In genomic region chr5:144189800-144190429, GRCh38 we compare ENCODE assay signal across 9 cellular contexts. TPM values are rescaled to one million over a fixed set of nuclear protein-coding genes. Genes with fewer than 3 reads are reported as not detected.
A peak's percentile ranks its signal among the peaks of the same experiment; 100 is the strongest.
DNase-seq lines count a peak whose midpoint lies in the region; TF ChIP-seq lines count a peak whose summit lies in the region.
"Had no signal": no experiment of that assay in that cellular context is flagged by ENCODE, and none has a peak within 500 bp of the region (broad histone marks: within the 10 kb centered on the region; RNA-seq: fewer than 3 reads in every experiment).

No MANE protein-coding gene starts in this region.

- H3K9me3 Mint-ChIP-seq in MCF 10A (ENCODE audit: unreplicated experiment): no peaks in the 10 kb centered on the region
- no peaks in the 10 kb centered on the region for H3K9me3 Mint-ChIP-seq in activated CD4-positive, alpha-beta memory T cell treated with anti-CD3 and anti-CD28 coated beads for 36 hours
- H3K9me3 Mint-ChIP-seq: dendritic cell treated with granulocyte-macrophage colony-stimulating factor and Interleukin-4, amounts not matched to agents 40 ng/mL and 50 ng/mL, for 4 days had no signal

- DNase-seq in MCF 10A (ENCODE audit: unreplicated experiment) (peak; percentile 85), breast epithelium (ENCODE audit: low spot score in 2 of 2) (no peak), MG63 (peak; percentile 91), fibroblast of pulmonary artery (ENCODE audit: low read depth) (peak; percentile 95), COLO829 (ENCODE audit: low spot score) (no peak), NCI-H345 (lab: John Stamatoyannopoulos, UW) (no peak)
- DNase-seq in activated CD4-positive, alpha-beta memory T cell treated with anti-CD3 and anti-CD28 coated beads for 36 hours: peak; percentile 89
- DNase-seq in stimulated activated CD8-positive, alpha-beta memory T cell treated with anti-CD3 and anti-CD28 coated beads, Interleukin-12 subunit alpha, Interleukin-12 subunit beta, amount 100 ng/mL, for 4 hours (ENCODE audit: low read depth): peak; percentile 61

- no peak for TF ChIP-seq POLR2A in breast epithelium (IDR thresholded peaks at IDR 0.05)

- H3K27me3 Mint-ChIP-seq in MCF 10A (ENCODE audit: insufficient read depth, unreplicated experiment): no peaks in the 10 kb centered on the region
- H3K27me3 Mint-ChIP-seq in activated CD4-positive, alpha-beta memory T cell treated with anti-CD3 and anti-CD28 coated beads for 36 hours: no peaks in the 10 kb centered on the region

- POLR2A ChIA-PET in MCF 10A (lab: Yijun Ruan, JAX): interaction anchor here (0.6 to 4.4 kb wide), 4 partner anchors 19 to 1153 kb away, joined by 3 to 26 read pairs (median 3); partner anchors contain the start of genes KCTD16 and YIPF5
- POLR2A ChIA-PET in activated CD4-positive, alpha-beta memory T cell treated with anti-CD3 and anti-CD28 coated beads for 36 hours (lab: Charles Lee): interaction anchor here (1.0 to 2.2 kb wide), 2 partner anchors 19 to 1187 kb away, joined by 5 to 9 read pairs; partner anchors contain the start of genes KCTD16 and YIPF5

- peak overlapping the region; percentile 1 for H3K4me3 Mint-ChIP-seq in MCF 10A (ENCODE audit: unreplicated experiment)
- peak overlapping the region; percentile 63 for H3K4me3 Mint-ChIP-seq in activated CD4-positive, alpha-beta memory T cell treated with anti-CD3 and anti-CD28 coated beads for 36 hours
- H3K4me3 Mint-ChIP-seq: dendritic cell treated with granulocyte-macrophage colony-stimulating factor and Interleukin-4, amounts not matched to agents 40 ng/mL and 50 ng/mL, for 4 days had no signal

- CTCF ChIA-PET in MCF 10A (lab: Yijun Ruan, JAX): interaction anchor here (0.7 to 1.8 kb wide), 2 partner anchors 19 to 1309 kb away, joined by 3 to 5 read pairs; partner anchors contain the start of genes KCTD16 and YIPF5
- CTCF ChIA-PET in activated CD4-positive, alpha-beta memory T cell treated with anti-CD3 and anti-CD28 coated beads for 36 hours (lab: Charles Lee): interaction anchor here (1.0 to 1.9 kb wide), 3 partner anchors 9 to 786 kb away, joined by 3 to 7 read pairs (median 5); partner anchors contain the start of gene NR3C1

- no peaks in the 10 kb centered on the region for H3K9me3 ChIP-seq in breast epithelium
- no peaks in the 10 kb centered on the region for H3K9me3 ChIP-seq in MG63

- intact Hi-C loops in MCF 10A (cut with micrococcal nuclease): loop anchor here (10.0 kb wide), 1 partner anchor 1185 kb away; no protein-coding TSS in a partner anchor
- intact Hi-C loops in breast epithelium (cut with DNase I; ENCODE audit: low total_unique reads): no loop called here
- intact Hi-C loops in activated CD4-positive, alpha-beta memory T cell treated with anti-CD3 and anti-CD28 coated beads for 36 hours (cut with micrococcal nuclease): loop anchor here (1.0 to 10.0 kb wide), 16 partner anchors 223 to 1835 kb away; partner anchors contain the start of genes NR3C1 and SH3RF2

- no peaks in the 10 kb centered on the region for H3K36me3 ChIP-seq in breast epithelium
- H3K36me3 ChIP-seq in MG63: no peaks in the 10 kb centered on the region

- H3K4me1 Mint-ChIP-seq in MCF 10A (ENCODE audit: insufficient read depth, unreplicated experiment): peaks cover 26% of the 10 kb centered on the region
- peaks cover 43% of the 10 kb centered on the region for H3K4me1 Mint-ChIP-seq in activated CD4-positive, alpha-beta memory T cell treated with anti-CD3 and anti-CD28 coated beads for 36 hours (ENCODE audit: low read depth)

- no peaks in the 10 kb centered on the region for H3K4me1 ChIP-seq in breast epithelium

- peak overlapping the region; percentile 7 for H3K27ac Mint-ChIP-seq in MCF 10A (ENCODE audit: low read depth, unreplicated experiment)
- H3K27ac Mint-ChIP-seq in activated CD4-positive, alpha-beta memory T cell treated with anti-CD3 and anti-CD28 coated beads for 36 hours: peak overlapping the region; percentile 89
- H3K27ac Mint-ChIP-seq: dendritic cell treated with granulocyte-macrophage colony-stimulating factor and Interleukin-4, amounts not matched to agents 40 ng/mL and 50 ng/mL, for 4 days had no signal

- no peak overlapping the region for H3K27ac ChIP-seq in breast epithelium

- BruUV-seq in MCF 10A (replicated peaks; lab: Mats Ljungman, UMichigan): no TSS peak

- H3K27me3 ChIP-seq in breast epithelium: no peaks in the 10 kb centered on the region
- H3K27me3 ChIP-seq in MG63: no peaks in the 10 kb centered on the region

- H3K36me3 Mint-ChIP-seq in MCF 10A (ENCODE audit: insufficient read depth, unreplicated experiment): no peaks in the 10 kb centered on the region
- H3K36me3 Mint-ChIP-seq in activated CD4-positive, alpha-beta memory T cell treated with anti-CD3 and anti-CD28 coated beads for 36 hours: no peaks in the 10 kb centered on the region

- H3K4me3 ChIP-seq in breast epithelium (no peak overlapping the region), MG63 (no peak overlapping the region), fibroblast of pulmonary artery (replicated peaks; ENCODE audit: low read depth, low read length) (no peak overlapping the region)

- TF ChIP-seq CTCF in MCF 10A (IDR thresholded peaks at IDR 0.05; ENCODE audit: unreplicated experiment): no peak
- TF ChIP-seq CTCF in breast epithelium (IDR thresholded peaks at IDR 0.05): no peak
- TF ChIP-seq CTCF in fibroblast of pulmonary artery (IDR thresholded peaks at IDR 0.05; ENCODE audit: low read length, missing control alignments): no peak

RNA-seq across cellular contexts. Expression of gene KCTD16, which starts 19.2 kb away (rescaled TPM):
- 0.16 and 0.20 TPM in 2 replicates for total RNA-seq in MCF 10A (2022)
- under 1 TPM; under 0.01 to 0.33 (median 0.32) TPM for total RNA-seq in breast epithelium
- 0.02 and 0.13 TPM in 2 replicates for total RNA-seq in MG63 (2014; rRNA removed; shearing (Covaris generic); ENCODE audit: low replicate concordance)
- total RNA-seq in activated CD4-positive, alpha-beta memory T cell treated with anti-CD3 and anti-CD28 coated beads for 36 hours: under 1 TPM; 0.24 to 0.27 TPM

RNA-seq across cellular contexts. Expression of gene YIPF5, which starts 19.5 kb away (rescaled TPM):
- total RNA-seq in MCF 10A (2022): 88.7 and 115 TPM in 2 replicates
- 10 to 100 TPM; 30.5 to 50.4 (median 49.9) TPM for total RNA-seq in breast epithelium
- total RNA-seq in MG63 (2014; rRNA removed; shearing (Covaris generic); ENCODE audit: low replicate concordance): 111 and 199 TPM in 2 replicates
- 10 to 100 TPM; 41.4 to 42.1 TPM for total RNA-seq in activated CD4-positive, alpha-beta memory T cell treated with anti-CD3 and anti-CD28 coated beads for 36 hours

Comparison
In these comparisons a context has a peak if more than half of its experiments do, and no peak if none do; other contexts are left out.
1. DNase-seq: peak in MCF 10A (single experiment), MG63 (single experiment), activated CD4-positive, alpha-beta memory T cell treated with anti-CD3 and anti-CD28 coated beads for 36 hours (single experiment), fibroblast of pulmonary artery (single experiment) and stimulated activated CD8-positive, alpha-beta memory T cell treated with anti-CD3 and anti-CD28 coated beads, Interleukin-12 subunit alpha, Interleukin-12 subunit beta, amount 100 ng/mL, for 4 hours (single experiment); none in breast epithelium (0 of 2), COLO829 (single experiment) and NCI-H345 (single experiment).